ENCODE assay signal across 1 cellular context in genomic region chr6:121436966-121437756, GRCh38.
TF ChIP-seq lines count a peak whose summit lies in the region.

No MANE protein-coding gene starts in this region.

TF ChIP-seq in HEK293, 187 proteins besides CTCF, POLR2A, EP300 and RAD21 (continued from another document and continues in another):
- peak; percentile 28; the same call in 1 of the 2 replicates for TF ChIP-seq KLF8 (tag by site-specific recombination; IDR thresholded peaks at IDR 0.05)
- TF ChIP-seq, protein P1, sequence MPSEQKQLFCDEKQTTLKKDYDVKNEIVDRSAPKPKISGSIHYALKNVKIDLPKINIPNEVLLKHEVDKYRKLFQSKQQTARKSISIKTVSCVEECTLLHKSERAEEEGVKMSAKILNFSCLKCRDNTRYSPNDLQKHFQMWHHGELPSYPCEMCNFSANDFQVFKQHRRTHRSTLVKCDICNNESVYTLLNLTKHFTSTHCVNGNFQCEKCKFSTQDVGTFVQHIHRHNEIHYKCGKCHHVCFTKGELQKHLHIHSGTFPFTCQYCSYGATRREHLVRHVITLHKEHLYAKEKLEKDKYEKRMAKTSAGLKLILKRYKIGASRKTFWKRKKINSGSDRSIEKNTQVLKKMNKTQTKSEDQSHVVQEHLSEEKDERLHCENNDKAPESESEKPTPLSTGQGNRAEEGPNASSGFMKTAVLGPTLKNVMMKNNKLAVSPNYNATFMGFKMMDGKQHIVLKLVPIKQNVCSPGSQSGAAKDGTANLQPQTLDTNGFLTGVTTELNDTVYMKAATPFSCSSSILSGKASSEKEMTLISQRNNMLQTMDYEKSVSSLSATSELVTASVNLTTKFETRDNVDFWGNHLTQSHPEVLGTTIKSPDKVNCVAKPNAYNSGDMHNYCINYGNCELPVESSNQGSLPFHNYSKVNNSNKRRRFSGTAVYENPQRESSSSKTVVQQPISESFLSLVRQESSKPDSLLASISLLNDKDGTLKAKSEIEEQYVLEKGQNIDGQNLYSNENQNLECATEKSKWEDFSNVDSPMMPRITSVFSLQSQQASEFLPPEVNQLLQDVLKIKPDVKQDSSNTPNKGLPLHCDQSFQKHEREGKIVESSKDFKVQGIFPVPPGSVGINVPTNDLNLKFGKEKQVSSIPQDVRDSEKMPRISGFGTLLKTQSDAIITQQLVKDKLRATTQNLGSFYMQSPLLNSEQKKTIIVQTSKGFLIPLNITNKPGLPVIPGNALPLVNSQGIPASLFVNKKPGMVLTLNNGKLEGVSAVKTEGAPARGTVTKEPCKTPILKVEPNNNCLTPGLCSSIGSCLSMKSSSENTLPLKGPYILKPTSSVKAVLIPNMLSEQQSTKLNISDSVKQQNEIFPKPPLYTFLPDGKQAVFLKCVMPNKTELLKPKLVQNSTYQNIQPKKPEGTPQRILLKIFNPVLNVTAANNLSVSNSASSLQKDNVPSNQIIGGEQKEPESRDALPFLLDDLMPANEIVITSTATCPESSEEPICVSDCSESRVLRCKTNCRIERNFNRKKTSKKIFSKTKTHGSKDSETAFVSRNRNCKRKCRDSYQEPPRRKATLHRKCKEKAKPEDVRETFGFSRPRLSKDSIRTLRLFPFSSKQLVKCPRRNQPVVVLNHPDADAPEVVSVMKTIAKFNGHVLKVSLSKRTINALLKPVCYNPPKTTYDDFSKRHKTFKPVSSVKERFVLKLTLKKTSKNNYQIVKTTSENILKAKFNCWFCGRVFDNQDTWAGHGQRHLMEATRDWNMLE (tag by site-specific recombination; conservative IDR thresholded peaks at IDR 0.05; ENCODE audit: low read depth): no peak
- TF ChIP-seq ZIC2 (tag by site-specific recombination; IDR thresholded peaks at IDR 0.05): no peak
- TF ChIP-seq ZBTB49 (tag by site-specific recombination; IDR thresholded peaks at IDR 0.05; ENCODE audit: low read depth): no peak
- TF ChIP-seq ZNF549 (tag by site-specific recombination; IDR thresholded peaks at IDR 0.05): no peak
- no peak for TF ChIP-seq ZNF324 (tag by site-specific recombination; IDR thresholded peaks at IDR 0.05)
- no peak for TF ChIP-seq RBAK (tag by site-specific recombination; IDR thresholded peaks at IDR 0.05)
- no peak for TF ChIP-seq ZNF791 (tag by site-specific recombination; IDR thresholded peaks at IDR 0.05)
- TF ChIP-seq ZNF473 (tag by site-specific recombination; IDR thresholded peaks at IDR 0.05): no peak
- TF ChIP-seq, protein P2, sequence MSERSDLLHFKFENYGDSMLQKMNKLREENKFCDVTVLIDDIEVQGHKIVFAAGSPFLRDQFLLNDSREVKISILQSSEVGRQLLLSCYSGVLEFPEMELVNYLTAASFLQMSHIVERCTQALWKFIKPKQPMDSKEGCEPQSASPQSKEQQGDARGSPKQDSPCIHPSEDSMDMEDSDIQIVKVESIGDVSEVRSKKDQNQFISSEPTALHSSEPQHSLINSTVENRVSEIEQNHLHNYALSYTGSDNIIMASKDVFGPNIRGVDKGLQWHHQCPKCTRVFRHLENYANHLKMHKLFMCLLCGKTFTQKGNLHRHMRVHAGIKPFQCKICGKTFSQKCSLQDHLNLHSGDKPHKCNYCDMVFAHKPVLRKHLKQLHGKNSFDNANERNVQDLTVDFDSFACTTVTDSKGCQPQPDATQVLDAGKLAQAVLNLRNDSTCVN (tag by site-specific recombination; optimal IDR thresholded peaks at IDR 0.05): peak; percentile 34
- no peak for TF ChIP-seq ZNF211 (tag by site-specific recombination; IDR thresholded peaks at IDR 0.05; ENCODE audit: low read depth)
- no peak for TF ChIP-seq HOXA7 (CRISPR knock-in tag; IDR thresholded peaks at IDR 0.05; ENCODE audit: borderline replicate concordance)
- TF ChIP-seq SP3 (tag by site-specific recombination; IDR thresholded peaks at IDR 0.05): peak; percentile 26; the same call in 1 of the 2 replicates
- TF ChIP-seq ZBTB8A (tag by site-specific recombination; IDR thresholded peaks at IDR 0.05): peak; percentile 63
- no peak for TF ChIP-seq ZNF292 (tag by site-specific recombination; IDR thresholded peaks at IDR 0.05; ENCODE audit: borderline replicate concordance, low read depth)
- TF ChIP-seq ZBTB17 (tag by site-specific recombination; IDR thresholded peaks at IDR 0.05): peak; percentile 60
- no peak for TF ChIP-seq ZNF18 (tag by site-specific recombination; IDR thresholded peaks at IDR 0.05)
- TF ChIP-seq BCL6B (tag by site-specific recombination; IDR thresholded peaks at IDR 0.05): no peak
- no peak for TF ChIP-seq ZNF664 (tag by site-specific recombination; IDR thresholded peaks at IDR 0.05)
- no peak for TF ChIP-seq ZSCAN5A (tag by site-specific recombination; IDR thresholded peaks at IDR 0.05)
- TF ChIP-seq, protein P3, sequence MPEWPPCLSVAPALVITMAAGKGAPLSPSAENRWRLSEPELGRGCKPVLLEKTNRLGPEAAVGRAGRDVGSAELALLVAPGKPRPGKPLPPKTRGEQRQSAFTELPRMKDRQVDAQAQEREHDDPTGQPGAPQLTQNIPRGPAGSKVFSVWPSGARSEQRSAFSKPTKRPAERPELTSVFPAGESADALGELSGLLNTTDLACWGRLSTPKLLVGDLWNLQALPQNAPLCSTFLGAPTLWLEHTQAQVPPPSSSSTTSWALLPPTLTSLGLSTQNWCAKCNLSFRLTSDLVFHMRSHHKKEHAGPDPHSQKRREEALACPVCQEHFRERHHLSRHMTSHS (tag by site-specific recombination; IDR thresholded peaks at IDR 0.05): no peak
- TF ChIP-seq ZNF645 (tag by site-specific recombination; IDR thresholded peaks at IDR 0.05): no peak
- TF ChIP-seq, protein P4, sequence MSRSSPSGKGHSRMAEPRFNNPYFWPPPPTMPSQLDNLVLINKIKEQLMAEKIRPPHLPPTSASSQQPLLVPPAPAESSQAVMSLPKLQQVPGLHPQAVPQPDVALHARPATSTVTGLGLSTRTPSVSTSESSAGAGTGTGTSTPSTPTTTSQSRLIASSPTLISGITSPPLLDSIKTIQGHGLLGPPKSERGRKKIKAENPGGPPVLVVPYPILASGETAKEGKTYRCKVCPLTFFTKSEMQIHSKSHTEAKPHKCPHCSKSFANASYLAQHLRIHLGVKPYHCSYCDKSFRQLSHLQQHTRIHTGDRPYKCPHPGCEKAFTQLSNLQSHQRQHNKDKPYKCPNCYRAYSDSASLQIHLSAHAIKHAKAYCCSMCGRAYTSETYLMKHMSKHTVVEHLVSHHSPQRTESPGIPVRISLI (tag by site-specific recombination; IDR thresholded peaks at IDR 0.05): 0 out of 2 replicates have a peak, but pooled peaks have one; percentile 46
- no peak for TF ChIP-seq OSR2 (tag by site-specific recombination; IDR thresholded peaks at IDR 0.05)
- no peak for TF ChIP-seq ZFHX2 (tag by site-specific recombination; conservative IDR thresholded peaks at IDR 0.05)
- TF ChIP-seq MYNN (tag by site-specific recombination; IDR thresholded peaks at IDR 0.05; ENCODE audit: borderline replicate concordance): no peak
- no peak for TF ChIP-seq ZSCAN23 (tag by site-specific recombination; IDR thresholded peaks at IDR 0.05)
- no peak for TF ChIP-seq ZNF544 (tag by site-specific recombination; IDR thresholded peaks at IDR 0.05)
- no peak for TF ChIP-seq ZNF777 (tag by site-specific recombination; IDR thresholded peaks at IDR 0.05; ENCODE audit: borderline replicate concordance)
- no peak for TF ChIP-seq ZNF133 (tag by site-specific recombination; IDR thresholded peaks at IDR 0.05)
- TF ChIP-seq ZNF2 (tag by site-specific recombination; IDR thresholded peaks at IDR 0.05): no peak
- no peak for TF ChIP-seq MZF1 (tag by site-specific recombination; IDR thresholded peaks at IDR 0.05; ENCODE audit: borderline replicate concordance)
- no peak for TF ChIP-seq EGR2 (tag by site-specific recombination; IDR thresholded peaks at IDR 0.05; ENCODE audit: low read depth)
- TF ChIP-seq ZNF416 (tag by site-specific recombination; IDR thresholded peaks at IDR 0.05): no peak
- no peak for TF ChIP-seq ZNF521 (tag by site-specific recombination; IDR thresholded peaks at IDR 0.05)
- no peak for TF ChIP-seq ZNF571 (tag by site-specific recombination; IDR thresholded peaks at IDR 0.05)
- no peak for TF ChIP-seq ZNF223 (tag by site-specific recombination; IDR thresholded peaks at IDR 0.05)
- no peak for TF ChIP-seq ZNF624 (tag by site-specific recombination; IDR thresholded peaks at IDR 0.05)
- no peak for TF ChIP-seq GFI1B (tag by site-specific recombination; IDR thresholded peaks at IDR 0.05)
- TF ChIP-seq YY1 (tag by site-specific recombination; IDR thresholded peaks at IDR 0.05): peak; percentile 54; the same call in 1 of the 2 replicates
- no peak for TF ChIP-seq ZNF830 (tag by site-specific recombination; IDR thresholded peaks at IDR 0.05; ENCODE audit: low read depth)
- TF ChIP-seq, protein P5, sequence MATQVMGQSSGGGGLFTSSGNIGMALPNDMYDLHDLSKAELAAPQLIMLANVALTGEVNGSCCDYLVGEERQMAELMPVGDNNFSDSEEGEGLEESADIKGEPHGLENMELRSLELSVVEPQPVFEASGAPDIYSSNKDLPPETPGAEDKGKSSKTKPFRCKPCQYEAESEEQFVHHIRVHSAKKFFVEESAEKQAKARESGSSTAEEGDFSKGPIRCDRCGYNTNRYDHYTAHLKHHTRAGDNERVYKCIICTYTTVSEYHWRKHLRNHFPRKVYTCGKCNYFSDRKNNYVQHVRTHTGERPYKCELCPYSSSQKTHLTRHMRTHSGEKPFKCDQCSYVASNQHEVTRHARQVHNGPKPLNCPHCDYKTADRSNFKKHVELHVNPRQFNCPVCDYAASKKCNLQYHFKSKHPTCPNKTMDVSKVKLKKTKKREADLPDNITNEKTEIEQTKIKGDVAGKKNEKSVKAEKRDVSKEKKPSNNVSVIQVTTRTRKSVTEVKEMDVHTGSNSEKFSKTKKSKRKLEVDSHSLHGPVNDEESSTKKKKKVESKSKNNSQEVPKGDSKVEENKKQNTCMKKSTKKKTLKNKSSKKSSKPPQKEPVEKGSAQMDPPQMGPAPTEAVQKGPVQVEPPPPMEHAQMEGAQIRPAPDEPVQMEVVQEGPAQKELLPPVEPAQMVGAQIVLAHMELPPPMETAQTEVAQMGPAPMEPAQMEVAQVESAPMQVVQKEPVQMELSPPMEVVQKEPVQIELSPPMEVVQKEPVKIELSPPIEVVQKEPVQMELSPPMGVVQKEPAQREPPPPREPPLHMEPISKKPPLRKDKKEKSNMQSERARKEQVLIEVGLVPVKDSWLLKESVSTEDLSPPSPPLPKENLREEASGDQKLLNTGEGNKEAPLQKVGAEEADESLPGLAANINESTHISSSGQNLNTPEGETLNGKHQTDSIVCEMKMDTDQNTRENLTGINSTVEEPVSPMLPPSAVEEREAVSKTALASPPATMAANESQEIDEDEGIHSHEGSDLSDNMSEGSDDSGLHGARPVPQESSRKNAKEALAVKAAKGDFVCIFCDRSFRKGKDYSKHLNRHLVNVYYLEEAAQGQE (tag by site-specific recombination; IDR thresholded peaks at IDR 0.05): no peak
- TF ChIP-seq ZNF558 (tag by site-specific recombination; IDR thresholded peaks at IDR 0.05): no peak
